11 cellular contexts compared by ENCODE assay signal in the genomic region with DNA sequence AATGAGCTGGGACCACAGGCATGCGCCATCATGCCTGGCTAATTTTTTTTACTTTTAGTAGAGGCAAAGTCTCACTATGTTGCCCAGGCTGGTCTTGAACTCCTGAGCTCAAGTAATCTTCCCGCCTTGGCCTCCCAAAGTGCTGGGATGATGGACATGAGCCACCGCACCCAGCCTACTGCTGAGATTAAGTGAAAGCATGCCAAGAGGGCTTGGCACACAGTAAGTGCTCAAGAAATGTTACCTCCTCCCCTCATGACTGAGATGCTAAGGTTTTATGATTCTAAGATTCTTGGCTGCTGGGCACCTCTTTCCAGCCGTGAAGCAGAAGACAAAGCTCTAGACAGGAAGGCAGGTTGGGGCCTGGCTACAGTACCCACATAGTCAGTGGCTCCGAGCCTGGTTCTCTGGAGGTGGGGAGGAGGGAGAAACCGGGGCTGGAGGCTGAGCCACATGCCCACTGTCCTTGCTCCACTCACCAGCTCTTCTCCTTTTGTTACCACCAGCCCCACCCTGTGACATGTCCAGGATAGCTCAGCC. TPM values are rescaled to one million over a fixed set of nuclear protein-coding genes. Genes with fewer than 3 reads are reported as not detected.
DNase-seq lines count a peak whose midpoint lies in the region; ATAC-seq, FAIRE-seq and TF ChIP-seq lines count a peak whose summit lies in the region.
"Had no signal": no experiment of that assay in that cellular context is flagged by ENCODE, and none has a peak within 500 bp of the region (broad histone marks: within the 10 kb centered on the region; RNA-seq: fewer than 3 reads in every experiment).

No MANE protein-coding gene starts in this region.

- no peak for TF ChIP-seq POLR2A in IMR-90 (IDR thresholded peaks at IDR 0.05; ENCODE audit: low read depth, low read length)

- peak overlapping the region; percentile 92 for H2BK5ac ChIP-seq in IMR-90 (ENCODE audit: low read depth, low read length, poor library complexity, severe bottlenecking)

- no peak overlapping the region for H3K4me3 Mint-ChIP-seq in stimulated activated memory B cell treated with anti-CD40 and anti-IgM and Interleukin-4, amounts not matched to agents 10 μg/mL and 1 μg/mL and 100 μg/mL, for 72 hours

- peak overlapping the region; percentile 89 to 90 for H4K8ac ChIP-seq in IMR-90 (ENCODE audit: low read depth in 2 of 2, low read length in 2 of 2)

- H3K27ac Mint-ChIP-seq in stimulated activated memory B cell treated with anti-CD40 and anti-IgM and Interleukin-4, amounts not matched to agents 10 μg/mL and 1 μg/mL and 100 μg/mL, for 72 hours = peak overlapping the region; percentile 95

- peaks cover 24 to 88% of the 10 kb centered on the region in 2 experiments; a peak in 3 of 4 replicates for H3K79me1 ChIP-seq in IMR-90 (ENCODE audit: low read depth in 1 of 2, low read length in 2 of 2)

- peaks cover 67% of the 10 kb centered on the region for H3K4me1 Mint-ChIP-seq in stimulated activated memory B cell treated with anti-CD40 and anti-IgM and Interleukin-4, amounts not matched to agents 10 μg/mL and 1 μg/mL and 100 μg/mL, for 72 hours

- no peak for TF ChIP-seq RAD21 in IMR-90 (IDR thresholded peaks at IDR 0.05; ENCODE audit: low read length)

- POLR2A ChIA-PET in IMR-90 (lab: Charles Lee; ENCODE audit: unreplicated experiment) = interaction anchor here (0.5 kb wide), 1 partner anchor 237 kb away, joined by 3 read pairs; no protein-coding TSS in a partner anchor

- peak overlapping the region; percentile 96 for H3K4ac ChIP-seq in IMR-90 (ENCODE audit: low read depth, low read length)

- dilution Hi-C loops in IMR-90 (cut with HindIII; ENCODE audit: low sequenced_read_pairs, unreplicated experiment) = no loop called here
- dilution Hi-C loops in mammary epithelial cell (cut with HindIII; ENCODE audit: low sequenced_read_pairs) = no loop called here

- peak overlapping the region; percentile 95 for H2AK5ac ChIP-seq in IMR-90 (ENCODE audit: low read depth, low read length)

- peaks cover 14% of the 10 kb centered on the region for H3K36me3 ChIP-seq in IMR-90 (ENCODE audit: control insufficient read depth, insufficient read depth, low read length)
- peaks cover 3% of the 10 kb centered on the region for H3K36me3 ChIP-seq in mammary epithelial cell (ENCODE audit: insufficient read depth, low read length)
- H3K36me3 ChIP-seq in kidney (ENCODE audit: control insufficient read depth in 1 of 2, insufficient read depth in 2 of 2, low read length in 2 of 2) = peaks cover 2 to 5% of the 10 kb centered on the region in 2 donors
- H3K36me3 ChIP-seq: pancreas had no signal

- H4K91ac ChIP-seq in IMR-90 (ENCODE audit: insufficient read depth, low read depth, low read length) = peak overlapping the region; percentile 92

- H3K9me3 ChIP-seq in IMR-90 (ENCODE audit: control insufficient read depth, insufficient read depth, low read length) (no peaks in the 10 kb centered on the region), mammary epithelial cell (replicated peaks; ENCODE audit: insufficient read depth, low read length) (no peaks in the 10 kb centered on the region), kidney (ENCODE audit: control insufficient read depth in 1 of 2, low read length in 2 of 2) (no peaks in the 10 kb centered on the region)
- H3K9me3 ChIP-seq: pancreas had no signal

- peak overlapping the region; percentile 22; the same call in 1 of the 2 replicates for H3K9ac ChIP-seq in IMR-90 (ENCODE audit: low read depth, low read length)
- no peak overlapping the region for H3K9ac ChIP-seq in mammary epithelial cell (ENCODE audit: insufficient read depth, low read length)
- H3K9ac ChIP-seq in kidney (ENCODE audit: low read length in 2 of 2) = no peak overlapping the region

- no CpG with 5 or more reads among the region's 6 CpGs for WGBS in IMR-90 (ENCODE audit: extremely low coverage in 2 of 2, insufficient read length in 1 of 2), 2 experiments
- WGBS in mammary epithelial cell (ENCODE audit: low coverage, missing lambda C conversion rate) = 35% methylated on average over 5 of the region's 6 CpGs

- no TSS peak for BruUV-seq in IMR-90 (replicated peaks; lab: Mats Ljungman, UMichigan)
- no TSS peak for BruUV-seq in mammary epithelial cell (replicated peaks; lab: Mats Ljungman, UMichigan)

- peak overlapping the region; percentile 91 for H3K23ac ChIP-seq in IMR-90 (ENCODE audit: low read depth, low read length)

- intact Hi-C loops in IMR-90 (cut with micrococcal nuclease) (no loop called here), mammary epithelial cell (cut with micrococcal nuclease) (no loop called here), kidney (cut with DNase I) (no loop called here)

- H2AFZ ChIP-seq in IMR-90 (replicated peaks; ENCODE audit: low read length, poor library complexity) = peak overlapping the region; percentile 36
- no peak overlapping the region for H2AFZ ChIP-seq in mammary epithelial cell (ENCODE audit: low read depth, low read length)

- peaks cover 74% of the 10 kb centered on the region for H3K79me2 ChIP-seq in mammary epithelial cell (ENCODE audit: insufficient read depth, low read length)

- H3K9me1 ChIP-seq in IMR-90 (ENCODE audit: insufficient read depth, low read length) = peaks cover 52% of the 10 kb centered on the region

- H3K14ac ChIP-seq in IMR-90 (replicated peaks; ENCODE audit: low read depth, low read length) = peak overlapping the region; percentile 96

- H3K4me1 ChIP-seq in IMR-90 (ENCODE audit: control insufficient read depth, insufficient read depth, low read length) (peaks cover 76% of the 10 kb centered on the region), mammary epithelial cell (ENCODE audit: insufficient read depth, low read length) (peaks cover 31% of the 10 kb centered on the region), kidney (ENCODE audit: control insufficient read depth in 1 of 2, insufficient read depth in 1 of 2, low read depth in 1 of 2, low read length in 2 of 2) (peaks cover 62 to 90% of the 10 kb centered on the region in 2 donors)
- H3K4me1 ChIP-seq: pancreas had no signal

- DNase-seq in IMR-90 (peak; percentile 40), mammary epithelial cell (peak; percentile 40), kidney (no peak), SIG-M5 treated with dmso at 0.1 percent for 504 hours (lab: John Stamatoyannopoulos, UW; ENCODE audit: unreplicated experiment) (no peak), OCI-M1 (lab: John Stamatoyannopoulos, UW) (no peak), 8988T (no peak)
- DNase-seq: effector CD8-positive, alpha-beta T cell; NCI-H1694; pancreas had no signal

- peak overlapping the region; percentile 87 for H2BK20ac ChIP-seq in IMR-90 (ENCODE audit: low read depth, low read length)

- H3K27me3 Mint-ChIP-seq in stimulated activated memory B cell treated with anti-CD40 and anti-IgM and Interleukin-4, amounts not matched to agents 10 μg/mL and 1 μg/mL and 100 μg/mL, for 72 hours = no peaks in the 10 kb centered on the region

- H2BK120ac ChIP-seq in IMR-90 (ENCODE audit: low read depth, low read length) = peak overlapping the region; percentile 85

- CTCF ChIA-PET in IMR-90 (lab: Yijun Ruan, JAX) = interaction anchor here (0.5 to 1.5 kb wide), 2 partner anchors 10 to 272 kb away, joined by 3 to 5 read pairs; no protein-coding TSS in a partner anchor
- CTCF ChIA-PET in mammary epithelial cell (lab: Charles Lee; ENCODE audit: low non-redundant PET) = no interaction called here

- peak overlapping the region; percentile 60; the same call in 1 of the 2 replicates for H3K56ac ChIP-seq in IMR-90 (ENCODE audit: extremely low read depth, insufficient read depth, low read length)

- H3K36me3 Mint-ChIP-seq in stimulated activated memory B cell treated with anti-CD40 and anti-IgM and Interleukin-4, amounts not matched to agents 10 μg/mL and 1 μg/mL and 100 μg/mL, for 72 hours = peaks cover 50% of the 10 kb centered on the region

- no peak for FAIRE-seq in kidney (lab: Jason Lieb, UNC)
- FAIRE-seq: pancreas had no signal

- peak overlapping the region; percentile 74 for H3K18ac ChIP-seq in IMR-90 (ENCODE audit: low read depth, low read length)

- H3K9me3 Mint-ChIP-seq in stimulated activated memory B cell treated with anti-CD40 and anti-IgM and Interleukin-4, amounts not matched to agents 10 μg/mL and 1 μg/mL and 100 μg/mL, for 72 hours = no peaks in the 10 kb centered on the region

- H3K4me2 ChIP-seq in IMR-90 (ENCODE audit: low read depth, low read length) = peak overlapping the region; percentile 1
- no peak overlapping the region for H3K4me2 ChIP-seq in mammary epithelial cell (ENCODE audit: insufficient read depth, low read depth, low read length)

- H3K27me3 ChIP-seq in IMR-90 (ENCODE audit: control insufficient read depth, insufficient read depth, low read length) (no peaks in the 10 kb centered on the region), mammary epithelial cell (ENCODE audit: insufficient read depth, low read length) (no peaks in the 10 kb centered on the region)
- H3K27me3 ChIP-seq: pancreas had no signal

- peak overlapping the region; percentile 96 for H2AK9ac ChIP-seq in IMR-90 (replicated peaks; ENCODE audit: low read depth, low read length, poor library complexity)

- in situ Hi-C loops in IMR-90 (cut with MboI; ENCODE audit: low sequenced_read_pairs) (no loop called here), mammary epithelial cell (cut with MboI; ENCODE audit: low sequenced_read_pairs in 2 of 2) (no loop called here)

- peaks cover 69% of the 10 kb centered on the region for H4K20me1 ChIP-seq in IMR-90 (ENCODE audit: insufficient read depth, low read length)
- no peaks in the 10 kb centered on the region for H4K20me1 ChIP-seq in mammary epithelial cell (ENCODE audit: insufficient read depth, low read length)

- peak overlapping the region; percentile 35 for H2BK15ac ChIP-seq in IMR-90 (ENCODE audit: low read depth, low read length)

- no peak overlapping the region for H3K4me3 ChIP-seq in IMR-90 (ENCODE audit: insufficient read depth, low read depth, low read length)
- no peak overlapping the region for H3K4me3 ChIP-seq in mammary epithelial cell (replicated peaks in 1 of 3; ENCODE audit: insufficient read depth in 1 of 3, low read depth in 2 of 3, low read length in 3 of 3)
- H3K4me3 ChIP-seq in kidney (ENCODE audit: low read length in 2 of 2) = no peak overlapping the region
- H3K4me3 ChIP-seq: pancreas had no signal

- TF ChIP-seq CTCF in IMR-90 (conservative IDR thresholded peaks at IDR 0.05; ENCODE audit: low read depth, low read length) (no peak), mammary epithelial cell (conservative IDR thresholded peaks at IDR 0.05 in 1 of 2, IDR thresholded peaks at IDR 0.05 in 1 of 2; ENCODE audit: extremely low read depth in 1 of 2, insufficient read depth in 1 of 2, low read depth in 1 of 2, low read length in 2 of 2) (no peak), kidney (IDR thresholded peaks at IDR 0.05; ENCODE audit: borderline replicate concordance, extremely low read depth, insufficient read depth) (no peak)

- ATAC-seq in IMR-90 (ENCODE audit: low read depth) (no peak), GM18909 (IDR thresholded peaks at IDR 0.05; ENCODE audit: poor library complexity, unreplicated experiment) (no peak)
- ATAC-seq in stimulated activated memory B cell treated with anti-CD40 and anti-IgM and Interleukin-4, amounts not matched to agents 10 μg/mL and 1 μg/mL and 100 μg/mL, for 72 hours = no peak

- peak overlapping the region; percentile 31 for H4K5ac ChIP-seq in IMR-90 (ENCODE audit: low read depth, low read length)

- peak overlapping the region; percentile 98 for H3K27ac ChIP-seq in IMR-90 (ENCODE audit: insufficient read depth, low read length)
- H3K27ac ChIP-seq in mammary epithelial cell (ENCODE audit: insufficient read depth, low read depth, low read length) = no peak overlapping the region
- peak overlapping the region; percentile 65 to 91 for H3K27ac ChIP-seq in kidney (ENCODE audit: low read depth in 2 of 2, low read length in 2 of 2)

RNA-seq across cellular contexts. Expression of a gene that starts 12.8 kb away (rescaled TPM):
- total RNA-seq in IMR-90 (2012; rRNA removed) (19.4 and 21.7 TPM in 2 replicates), mammary epithelial cell (10 to 100 TPM; 19.5 to 25.4 TPM), kidney (68.2 TPM)
- polyA plus RNA-seq in IMR-90 (2012; rRNA removed) (97.7 and 128 TPM in 2 replicates), mammary epithelial cell (12.1 TPM), kidney (ENCODE audit: insufficient read depth, low read depth, low replicate concordance) (36.6 TPM)
- polyA plus RNA-seq in IMR-90 (2012; cell fraction: cytosol; rRNA removed) = 30.1 and 51.0 TPM in 2 replicates
- polyA plus RNA-seq in IMR-90 (2012; cell fraction: nucleus; rRNA removed; ENCODE audit: low replicate concordance) = 388 and 880 TPM in 2 replicates
- polyA minus RNA-seq in mammary epithelial cell = 17.2 TPM

RNA-seq across cellular contexts. Expression of a gene that starts 48.7 kb away (rescaled TPM):
- total RNA-seq in IMR-90 (2012; rRNA removed) = under 0.01 TPM in 1 of 2 replicates, not detected in the other
- polyA plus RNA-seq in IMR-90 (2012; rRNA removed) = 0.37 and 0.44 TPM in 2 replicates
- polyA plus RNA-seq in IMR-90 (2012; cell fraction: cytosol; rRNA removed) = 0.67 TPM in 1 of 2 replicates, not detected in the other
- polyA plus RNA-seq in IMR-90 (2012; cell fraction: nucleus; rRNA removed; ENCODE audit: low replicate concordance) = 0.45 and 1.5 TPM in 2 replicates
- under 1 TPM; under 0.01 to 0.28 TPM for total RNA-seq in mammary epithelial cell
- 0.46 TPM for polyA plus RNA-seq in mammary epithelial cell
- polyA minus RNA-seq in mammary epithelial cell = not detected
- 17.9 TPM for total RNA-seq in kidney
- polyA plus RNA-seq in kidney (ENCODE audit: insufficient read depth, low read depth, low replicate concordance) = 6.7 TPM

RNA-seq across cellular contexts. Expression of a gene that starts 55.3 kb away (rescaled TPM):
- total RNA-seq in IMR-90 (2012; rRNA removed) = 2.3 and 3.1 TPM in 2 replicates
- 5.3 and 6.5 TPM in 2 replicates for polyA plus RNA-seq in IMR-90 (2012; rRNA removed)
- 4.3 and 5.3 TPM in 2 replicates for polyA plus RNA-seq in IMR-90 (2012; cell fraction: cytosol; rRNA removed)
- polyA plus RNA-seq in IMR-90 (2012; cell fraction: nucleus; rRNA removed; ENCODE audit: low replicate concordance) = 17.5 and 30.8 TPM in 2 replicates
- 10 to 100 TPM in 1 of 2 donors, 1 to 10 TPM in 1; 4.5 to 10.2 TPM for total RNA-seq in mammary epithelial cell
- polyA plus RNA-seq in mammary epithelial cell = 5.1 TPM
- 8.6 TPM for polyA minus RNA-seq in mammary epithelial cell
- 8.7 TPM for total RNA-seq in kidney
- 1.0 TPM for polyA plus RNA-seq in kidney (ENCODE audit: insufficient read depth, low read depth, low replicate concordance)

Comparison
In these comparisons a context has a peak if more than half of its experiments do, and no peak if none do; other contexts are left out.
1. DNase-seq: peak in IMR-90 (single experiment) and mammary epithelial cell (single experiment); none in kidney (single experiment), SIG-M5 treated with dmso at 0.1 percent for 504 hours (single experiment), OCI-M1 (single experiment) and 8988T (single experiment).
2. RNA of a gene that starts 48.7 kb away (total RNA-seq): 17.9 TPM in kidney (single experiment); under 0.01 to 0.28 TPM in mammary epithelial cell and under 0.01 TPM in IMR-90; every median in the first group is over 10 times any median in the second.